ENCODE assay signal across 8 cellular contexts in genomic region chrX:150984164-150984824, GRCh38. TPM values are rescaled to one million over a fixed set of nuclear protein-coding genes. Genes with fewer than 3 reads are reported as not detected.
DNase-seq lines count a peak whose midpoint lies in the region; ATAC-seq lines count a peak whose summit lies in the region.

No MANE protein-coding gene starts in this region.

- intact Hi-C loops in activated T-helper 1 cell treated with anti-CD3 and anti-CD28 coated beads, Interleukin-12 subunit alpha, Interleukin-12 subunit beta, Interleukin-2, Interleukin-4 antibody, amounts not matched to agents 30 ng/mL and 10 ng/mL and 1 ng/mL, durations not matched to agents 14 hours and 24 hours and 36 hours (cut with micrococcal nuclease), result loop anchor here (5.0 to 10.0 kb wide), 4 partner anchors 212 to 1479 kb away; partner anchors contain the start of gene IDS

- peaks cover 24% of the 10 kb centered on the region for H3K36me3 ChIP-seq in iPS-18a (ENCODE audit: control insufficient read depth, low read depth, low read length)

- H3K4me1 Mint-ChIP-seq in activated T-helper 1 cell treated with anti-CD3 and anti-CD28 coated beads, Interleukin-12 subunit alpha, Interleukin-12 subunit beta, Interleukin-2, Interleukin-4 antibody, amounts not matched to agents 30 ng/mL and 10 ng/mL and 1 ng/mL, durations not matched to agents 14 hours and 24 hours and 36 hours (ENCODE audit: low read depth), result peaks cover 6% of the 10 kb centered on the region
- peaks cover 6% of the 10 kb centered on the region for H3K4me1 Mint-ChIP-seq in stimulated activated memory B cell treated with anti-CD40 and anti-IgM and Interleukin-4, amounts not matched to agents 10 μg/mL and 1 μg/mL and 100 μg/mL, for 72 hours

- peak overlapping the region; percentile 75 for H3K4me3 ChIP-seq in iPS-18a (ENCODE audit: low read length)

- H3K27me3 ChIP-seq in iPS-18a (ENCODE audit: control insufficient read depth, insufficient read depth, low read length), result peaks cover 7% of the 10 kb centered on the region

- H3K9ac ChIP-seq in iPS-18a (ENCODE audit: low read length), result peak overlapping the region; percentile 73

- H3K27me3 Mint-ChIP-seq in activated T-helper 1 cell treated with anti-CD3 and anti-CD28 coated beads, Interleukin-12 subunit alpha, Interleukin-12 subunit beta, Interleukin-2, Interleukin-4 antibody, amounts not matched to agents 30 ng/mL and 10 ng/mL and 1 ng/mL, durations not matched to agents 14 hours and 24 hours and 36 hours (ENCODE audit: insufficient read depth), result no peaks in the 10 kb centered on the region
- no peaks in the 10 kb centered on the region for H3K27me3 Mint-ChIP-seq in stimulated activated memory B cell treated with anti-CD40 and anti-IgM and Interleukin-4, amounts not matched to agents 10 μg/mL and 1 μg/mL and 100 μg/mL, for 72 hours

- peak overlapping the region; percentile 86 for H3K4me3 Mint-ChIP-seq in activated T-helper 1 cell treated with anti-CD3 and anti-CD28 coated beads, Interleukin-12 subunit alpha, Interleukin-12 subunit beta, Interleukin-2, Interleukin-4 antibody, amounts not matched to agents 30 ng/mL and 10 ng/mL and 1 ng/mL, durations not matched to agents 14 hours and 24 hours and 36 hours
- peak overlapping the region; percentile 68 for H3K4me3 Mint-ChIP-seq in stimulated activated memory B cell treated with anti-CD40 and anti-IgM and Interleukin-4, amounts not matched to agents 10 μg/mL and 1 μg/mL and 100 μg/mL, for 72 hours

- peak; percentile 7 for ATAC-seq in HG03039 (IDR thresholded peaks at IDR 0.05; ENCODE audit: unreplicated experiment)
- ATAC-seq in stimulated activated memory B cell treated with anti-CD40 and anti-IgM and Interleukin-4, amounts not matched to agents 10 μg/mL and 1 μg/mL and 100 μg/mL, for 72 hours, result no peak
- no peak for ATAC-seq in GM21786 (IDR thresholded peaks at IDR 0.05; ENCODE audit: unreplicated experiment)

- peak overlapping the region; percentile 72 for H3K27ac Mint-ChIP-seq in activated T-helper 1 cell treated with anti-CD3 and anti-CD28 coated beads, Interleukin-12 subunit alpha, Interleukin-12 subunit beta, Interleukin-2, Interleukin-4 antibody, amounts not matched to agents 30 ng/mL and 10 ng/mL and 1 ng/mL, durations not matched to agents 14 hours and 24 hours and 36 hours
- H3K27ac Mint-ChIP-seq in stimulated activated memory B cell treated with anti-CD40 and anti-IgM and Interleukin-4, amounts not matched to agents 10 μg/mL and 1 μg/mL and 100 μg/mL, for 72 hours, result no peak overlapping the region

- no peaks in the 10 kb centered on the region for H3K4me1 ChIP-seq in iPS-18a (ENCODE audit: control insufficient read depth, low read depth, low read length)

- H3K9me3 ChIP-seq in iPS-18a (ENCODE audit: control insufficient read depth, low read depth, low read length), result peaks cover 4% of the 10 kb centered on the region

- no peaks in the 10 kb centered on the region for H3K9me3 Mint-ChIP-seq in activated T-helper 1 cell treated with anti-CD3 and anti-CD28 coated beads, Interleukin-12 subunit alpha, Interleukin-12 subunit beta, Interleukin-2, Interleukin-4 antibody, amounts not matched to agents 30 ng/mL and 10 ng/mL and 1 ng/mL, durations not matched to agents 14 hours and 24 hours and 36 hours
- no peaks in the 10 kb centered on the region for H3K9me3 Mint-ChIP-seq in stimulated activated memory B cell treated with anti-CD40 and anti-IgM and Interleukin-4, amounts not matched to agents 10 μg/mL and 1 μg/mL and 100 μg/mL, for 72 hours

- H3K27ac ChIP-seq in iPS-18a (ENCODE audit: low read length), result no peak overlapping the region

- H3K36me3 Mint-ChIP-seq in activated T-helper 1 cell treated with anti-CD3 and anti-CD28 coated beads, Interleukin-12 subunit alpha, Interleukin-12 subunit beta, Interleukin-2, Interleukin-4 antibody, amounts not matched to agents 30 ng/mL and 10 ng/mL and 1 ng/mL, durations not matched to agents 14 hours and 24 hours and 36 hours (ENCODE audit: low read depth), result peaks cover 15% of the 10 kb centered on the region
- no peaks in the 10 kb centered on the region for H3K36me3 Mint-ChIP-seq in stimulated activated memory B cell treated with anti-CD40 and anti-IgM and Interleukin-4, amounts not matched to agents 10 μg/mL and 1 μg/mL and 100 μg/mL, for 72 hours

- DNase-seq in activated naive CD4-positive, alpha-beta T cell treated with Interleukin-2 at 50 U/mL for 16 hours, result peak; percentile 7
- no peak for DNase-seq in activated naive CD4-positive, alpha-beta T cell (lab: John Stamatoyannopoulos, UW)
- DNase-seq in activated T-helper 1 cell treated with anti-CD3 and anti-CD28 coated beads, Interleukin-12 subunit alpha, Interleukin-12 subunit beta, Interleukin-2, Interleukin-4 antibody, amounts not matched to agents 30 ng/mL and 10 ng/mL and 1 ng/mL, durations not matched to agents 14 hours and 24 hours and 36 hours (ENCODE audit: low spot score), result peak; percentile 1
- DNase-seq in SKM-1 treated with dmso at 0.1 percent for 144 hours (lab: John Stamatoyannopoulos, UW; ENCODE audit: unreplicated experiment), result no peak

RNA-seq across cellular contexts. Expression of gene HMGB3, which starts 1.2 kb away (rescaled TPM):
- total RNA-seq in activated T-helper 1 cell treated with anti-CD3 and anti-CD28 coated beads, Interleukin-12 subunit alpha, Interleukin-12 subunit beta, Interleukin-2, Interleukin-4 antibody, amounts not matched to agents 30 ng/mL and 10 ng/mL and 1 ng/mL, durations not matched to agents 14 hours and 24 hours and 36 hours, result 29.6 and 32.3 TPM in 2 replicates

Comparison
In these comparisons a context has a peak if more than half of its experiments do, and no peak if none do; other contexts are left out.
1. DNase-seq: peak in activated naive CD4-positive, alpha-beta T cell treated with Interleukin-2 at 50 U/mL for 16 hours (single experiment) and activated T-helper 1 cell treated with anti-CD3 and anti-CD28 coated beads, Interleukin-12 subunit alpha, Interleukin-12 subunit beta, Interleukin-2, Interleukin-4 antibody, amounts not matched to agents 30 ng/mL and 10 ng/mL and 1 ng/mL, durations not matched to agents 14 hours and 24 hours and 36 hours (single experiment); none in activated naive CD4-positive, alpha-beta T cell (0 of 4) and SKM-1 treated with dmso at 0.1 percent for 144 hours (single experiment).